Comparison of ENCODE assay signal across 19 cellular contexts in the genomic region with DNA sequence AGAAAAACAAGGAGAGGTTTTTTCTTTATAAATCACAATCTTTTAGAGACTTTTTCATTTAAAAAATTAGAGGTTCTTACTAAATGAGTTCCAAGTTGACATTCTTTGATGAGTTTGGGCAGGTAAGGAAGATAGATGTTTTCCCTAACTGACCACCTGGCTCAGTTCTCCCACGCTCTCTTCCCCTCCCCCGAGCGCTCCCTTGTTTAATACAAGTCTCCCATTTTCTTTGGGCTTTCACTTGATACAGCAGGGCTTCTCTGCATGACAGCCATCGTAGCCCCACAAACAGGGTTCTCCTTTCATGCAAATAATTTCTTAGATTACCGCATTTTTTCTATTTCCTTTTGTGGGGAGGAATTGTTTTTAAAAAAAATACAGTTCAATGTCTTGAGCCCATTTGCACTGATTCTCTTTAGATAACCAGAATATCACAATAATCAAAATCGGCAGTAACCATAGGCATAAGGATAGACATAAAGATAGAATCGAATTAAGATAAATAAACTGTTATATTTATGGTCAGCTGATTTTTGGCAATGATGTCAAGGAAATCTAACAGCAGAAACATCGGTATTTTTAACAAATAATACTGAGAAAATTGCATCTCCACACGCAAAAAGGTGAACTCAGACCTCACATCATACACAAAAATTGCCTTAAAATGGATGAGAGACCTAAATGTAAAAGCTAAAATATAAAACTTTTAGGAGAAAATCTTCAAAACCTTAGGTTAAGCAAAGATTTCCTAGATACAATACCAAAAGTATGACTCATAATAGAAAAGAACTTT.
DNase-seq lines count a peak whose midpoint lies in the region; ATAC-seq and TF ChIP-seq lines count a peak whose summit lies in the region.
"Had no signal": no experiment of that assay in that cellular context is flagged by ENCODE, and none has a peak within 500 bp of the region (broad histone marks: within the 10 kb centered on the region; RNA-seq: fewer than 3 reads in every experiment).

No MANE protein-coding gene starts in this region.

- peaks cover 39% of the 10 kb centered on the region for H3K4me1 ChIP-seq in ACC112 (ENCODE audit: control insufficient read depth, insufficient read depth, low read length, unreplicated experiment)
- H3K4me1 ChIP-seq in IMR-90 (ENCODE audit: control insufficient read depth, insufficient read depth, low read length): no peaks in the 10 kb centered on the region
- peaks cover 7% of the 10 kb centered on the region for H3K4me1 ChIP-seq in neural progenitor cell
- no peaks in the 10 kb centered on the region for H3K4me1 ChIP-seq in stomach
- no peaks in the 10 kb centered on the region for H3K4me1 ChIP-seq in left lung

- peaks cover 38% of the 10 kb centered on the region for H3K4me1 Mint-ChIP-seq in neural progenitor cell

- H3K4me3 Mint-ChIP-seq in neural progenitor cell: no peak overlapping the region
- H3K4me3 Mint-ChIP-seq: CD4-positive, alpha-beta memory T cell had no signal

- H2BK20ac ChIP-seq in IMR-90 (ENCODE audit: low read depth, low read length): no peak overlapping the region

- H3K27ac ChIP-seq in ACC112 (ENCODE audit: low read depth, low read length): 0 out of 2 replicates have a peak overlapping the region, but pooled peaks have one; percentile 38
- H3K27ac ChIP-seq in IMR-90 (ENCODE audit: insufficient read depth, low read length): no peak overlapping the region
- H3K27ac ChIP-seq in neural progenitor cell: no peak overlapping the region
- no peak overlapping the region for H3K27ac ChIP-seq in stomach
- H3K27ac ChIP-seq in left lung: no peak overlapping the region

- no peaks in the 10 kb centered on the region for H3K9me3 Mint-ChIP-seq in neural progenitor cell
- H3K9me3 Mint-ChIP-seq: CD4-positive, alpha-beta memory T cell had no signal

- H3K4me2 ChIP-seq in IMR-90 (ENCODE audit: low read depth, low read length) (no peak overlapping the region), neural progenitor cell (peak overlapping the region; percentile 37)

- no peak for TF ChIP-seq EP300 in stomach (IDR thresholded peaks at IDR 0.05)

- no peak overlapping the region for H2AK5ac ChIP-seq in IMR-90 (ENCODE audit: low read depth, low read length)

- H2AFZ ChIP-seq in ACC112 (ENCODE audit: low read length, unreplicated experiment) (no peak overlapping the region), IMR-90 (replicated peaks; ENCODE audit: low read length, poor library complexity) (no peak overlapping the region), neural progenitor cell (replicated peaks) (no peak overlapping the region)

- peaks cover 3% of the 10 kb centered on the region for H3K27me3 Mint-ChIP-seq in neural progenitor cell (ENCODE audit: insufficient read depth, low read depth)

- no peaks in the 10 kb centered on the region for H3K36me3 Mint-ChIP-seq in neural progenitor cell
- H3K36me3 Mint-ChIP-seq: CD4-positive, alpha-beta memory T cell had no signal

- no TSS peak for BruUV-seq in IMR-90 (replicated peaks; lab: Mats Ljungman, UMichigan)

- CTCF ChIA-PET in IMR-90 (lab: Yijun Ruan, JAX): interaction anchor here (0.6 kb wide), 1 partner anchor 62 kb away, joined by 3 read pairs; no protein-coding TSS in a partner anchor

- H2BK5ac ChIP-seq in IMR-90 (ENCODE audit: low read depth, low read length, poor library complexity, severe bottlenecking): no peak overlapping the region

- no peak for TF ChIP-seq RAD21 in IMR-90 (IDR thresholded peaks at IDR 0.05; ENCODE audit: low read length)

- H3K56ac ChIP-seq in IMR-90 (ENCODE audit: extremely low read depth, insufficient read depth, low read length): no peak overlapping the region

- ATAC-seq in IMR-90 (ENCODE audit: low read depth) (no peak), HG02981 (IDR thresholded peaks at IDR 0.05; ENCODE audit: unreplicated experiment) (no peak), left lung (no peak)

- H3K79me1 ChIP-seq in IMR-90 (ENCODE audit: low read depth in 1 of 2, low read length in 2 of 2): no peaks in the 10 kb centered on the region

- H3K79me2 ChIP-seq in ACC112 (ENCODE audit: control insufficient read depth, insufficient read depth, low read length, unreplicated experiment) (no peaks in the 10 kb centered on the region), neural progenitor cell (ENCODE audit: low read depth) (no peaks in the 10 kb centered on the region)

- H3K9me3 ChIP-seq in IMR-90 (ENCODE audit: control insufficient read depth, insufficient read depth, low read length) (no peaks in the 10 kb centered on the region), neural progenitor cell (ENCODE audit: low read depth) (no peaks in the 10 kb centered on the region), stomach (no peaks in the 10 kb centered on the region), left lung (no peaks in the 10 kb centered on the region)
- H3K9me3 ChIP-seq: MG63 had no signal

- no peak overlapping the region for H3K23ac ChIP-seq in IMR-90 (ENCODE audit: low read depth, low read length)

- H3K4me3 ChIP-seq in ACC112 (ENCODE audit: low read depth, low read length) (no peak overlapping the region), IMR-90 (ENCODE audit: insufficient read depth, low read depth, low read length) (no peak overlapping the region), fibroblast of the aortic adventitia (ENCODE audit: low read depth, low read length) (no peak overlapping the region), neural progenitor cell (no peak overlapping the region), stomach (no peak overlapping the region), left lung (no peak overlapping the region)
- H3K4me3 ChIP-seq: MG63 had no signal

- no peaks in the 10 kb centered on the region for H3F3A ChIP-seq in neural progenitor cell (ENCODE audit: low read depth)

- no peak overlapping the region for H3K4ac ChIP-seq in IMR-90 (ENCODE audit: low read depth, low read length)

- H4K5ac ChIP-seq in IMR-90 (ENCODE audit: low read depth, low read length): no peak overlapping the region

- no peaks in the 10 kb centered on the region for H4K20me1 ChIP-seq in IMR-90 (ENCODE audit: insufficient read depth, low read length)
- no peaks in the 10 kb centered on the region for H4K20me1 ChIP-seq in neural progenitor cell (ENCODE audit: low read depth)

- POLR2A ChIA-PET in IMR-90 (lab: Charles Lee; ENCODE audit: unreplicated experiment): no interaction called here

- no peak overlapping the region for H2AK9ac ChIP-seq in IMR-90 (replicated peaks; ENCODE audit: low read depth, low read length, poor library complexity)

- intact Hi-C loops in IMR-90 (cut with micrococcal nuclease): no loop called here
- intact Hi-C loops in stomach (cut with DNase I; ENCODE audit: low total_unique reads): no loop called here
- intact Hi-C loops in left lung (cut with DNase I): no loop called here

- H4K8ac ChIP-seq in IMR-90 (ENCODE audit: low read depth in 2 of 2, low read length in 2 of 2): no peak overlapping the region

- no peak overlapping the region for H3K18ac ChIP-seq in IMR-90 (ENCODE audit: low read depth, low read length)

- no peak overlapping the region for H2BK120ac ChIP-seq in IMR-90 (ENCODE audit: low read depth, low read length)

- H3K9ac ChIP-seq in IMR-90 (ENCODE audit: low read depth, low read length): no peak overlapping the region
- H3K9ac ChIP-seq in neural progenitor cell: no peak overlapping the region

- dilution Hi-C loops in IMR-90 (cut with HindIII; ENCODE audit: low sequenced_read_pairs, unreplicated experiment): no loop called here

- H3K36me3 ChIP-seq in ACC112 (ENCODE audit: insufficient read depth, low read length) (no peaks in the 10 kb centered on the region), IMR-90 (ENCODE audit: control insufficient read depth, insufficient read depth, low read length) (no peaks in the 10 kb centered on the region), neural progenitor cell (no peaks in the 10 kb centered on the region), stomach (no peaks in the 10 kb centered on the region), left lung (no peaks in the 10 kb centered on the region)
- H3K36me3 ChIP-seq: MG63 had no signal

- H3K27ac Mint-ChIP-seq in neural progenitor cell: no peak overlapping the region
- H3K27ac Mint-ChIP-seq: CD4-positive, alpha-beta memory T cell had no signal

- no peak overlapping the region for H2BK15ac ChIP-seq in IMR-90 (ENCODE audit: low read depth, low read length)

- no peaks in the 10 kb centered on the region for H3K27me3 ChIP-seq in ACC112 (ENCODE audit: insufficient read depth, low read length)
- no peaks in the 10 kb centered on the region for H3K27me3 ChIP-seq in IMR-90 (ENCODE audit: control insufficient read depth, insufficient read depth, low read length)
- H3K27me3 ChIP-seq in neural progenitor cell: no peaks in the 10 kb centered on the region
- H3K27me3 ChIP-seq in stomach: peaks cover 0 to 8% (median 0%) of the 10 kb centered on the region in 3 donors
- H3K27me3 ChIP-seq in left lung: no peaks in the 10 kb centered on the region
- H3K27me3 ChIP-seq: MG63 had no signal

- no peaks in the 10 kb centered on the region for H3K9me1 ChIP-seq in IMR-90 (ENCODE audit: insufficient read depth, low read length)

- no peak for TF ChIP-seq CTCF in IMR-90 (conservative IDR thresholded peaks at IDR 0.05; ENCODE audit: low read depth, low read length)
- no peak for TF ChIP-seq CTCF in fibroblast of the aortic adventitia (IDR thresholded peaks at IDR 0.05; ENCODE audit: insufficient read depth, low read length)
- no peak for TF ChIP-seq CTCF in neural progenitor cell (IDR thresholded peaks at IDR 0.05)
- TF ChIP-seq CTCF in stomach (IDR thresholded peaks at IDR 0.05): no peak
- TF ChIP-seq CTCF in left lung (IDR thresholded peaks at IDR 0.05): no peak

- no CpG with 5 or more reads among the region's 9 CpGs for WGBS in IMR-90 (ENCODE audit: extremely low coverage in 2 of 2, insufficient read length in 1 of 2), 2 experiments
- WGBS in stomach, 5 donors: 82 to 89% (median 88%) methylated on average over 9 of the region's 9 CpGs

- no peak overlapping the region; the same call in 1 of the 2 replicates for H3K14ac ChIP-seq in IMR-90 (replicated peaks; ENCODE audit: low read depth, low read length)

- DNase-seq in IMR-90 (no peak), fibroblast of the aortic adventitia (ENCODE audit: low read depth) (peak; percentile 9), neural progenitor cell (ENCODE audit: low spot score) (peak; percentile 33), stomach (no peak), left lung (no peak)
- DNase-seq: AML-193; C1 segment of cervical spinal cord; CD4-positive, alpha-beta memory T cell; COR-L47; KG1; MG63; NCI-H1694; NCI-H2029 treated with DMSO at 0.1 percent for 48 hours; NCI-H2227 treated with DMSO at 0.1 percent for 48 hours; NCI-H526 treated with DMSO at 0.1 percent for 48 hours; RPMI8226; SHP77 had no signal

- H4K91ac ChIP-seq in IMR-90 (ENCODE audit: insufficient read depth, low read depth, low read length): no peak overlapping the region

- in situ Hi-C loops in IMR-90 (cut with MboI; ENCODE audit: low sequenced_read_pairs): no loop called here

- TF ChIP-seq POLR2A in IMR-90 (IDR thresholded peaks at IDR 0.05; ENCODE audit: low read depth, low read length) (no peak), stomach (IDR thresholded peaks at IDR 0.05) (no peak)

TF ChIP-seq in IMR-90, 13 proteins besides CTCF, POLR2A, EP300 and RAD21 (continues in another document):
- TF ChIP-seq FOS (IDR thresholded peaks at IDR 0.05; ENCODE audit: low read depth, low read length): peak; percentile 48; the same call in 1 of the 2 replicates

Comparison
In these comparisons a context has a peak if more than half of its experiments do, and no peak if none do; other contexts are left out.
1. DNase-seq: peak in fibroblast of the aortic adventitia (single experiment) and neural progenitor cell (single experiment); none in IMR-90 (single experiment), stomach (single experiment) and left lung (0 of 2).